ENCODE assay signal across 16 cellular contexts in the genomic region with DNA sequence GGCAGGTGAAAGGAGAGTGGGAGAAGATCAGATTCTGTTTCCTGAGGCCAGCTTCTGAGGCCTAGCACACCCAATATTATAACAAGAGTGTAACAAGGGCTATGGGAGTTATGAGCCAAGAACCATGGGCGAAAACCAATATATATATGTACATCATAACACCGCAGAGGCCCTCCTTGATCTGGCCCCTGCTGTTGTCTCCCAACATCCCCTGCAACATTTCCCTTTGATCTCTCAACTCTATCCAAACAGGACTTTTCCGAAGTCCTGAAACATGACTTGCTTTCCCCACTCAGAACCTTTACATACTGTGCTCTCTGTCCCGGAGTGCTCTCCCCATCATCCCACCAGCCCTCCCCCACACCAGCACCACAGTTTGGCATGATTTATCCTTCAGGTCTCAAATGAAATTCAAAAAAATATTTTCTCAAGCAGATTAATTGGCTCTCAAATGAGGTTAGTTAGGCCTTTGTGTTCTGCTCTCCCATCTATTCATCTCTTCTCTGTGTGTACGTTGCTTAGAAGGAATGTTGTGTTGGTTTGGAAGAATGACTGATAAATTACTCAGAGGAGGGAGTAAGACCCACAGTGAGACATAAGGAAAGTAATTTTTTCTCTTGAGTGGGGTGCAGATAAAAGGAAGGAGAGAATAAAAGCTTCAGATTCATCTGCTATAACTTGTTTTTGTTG. TPM values are rescaled to one million over a fixed set of nuclear protein-coding genes. Genes with fewer than 3 reads are reported as not detected.
DNase-seq lines count a peak whose midpoint lies in the region; ATAC-seq and TF ChIP-seq lines count a peak whose summit lies in the region.
"Had no signal": no experiment of that assay in that cellular context is flagged by ENCODE, and none has a peak within 500 bp of the region (broad histone marks: within the 10 kb centered on the region; RNA-seq: fewer than 3 reads in every experiment).

No MANE protein-coding gene starts in this region.

- no peaks in the 10 kb centered on the region for H3K4me1 ChIP-seq in CD8-positive, alpha-beta T cell (ENCODE audit: insufficient read depth, low read length)
- H3K4me1 ChIP-seq: SJCRH30, testis had no signal

- no peaks in the 10 kb centered on the region for H3K36me3 ChIP-seq in CD8-positive, alpha-beta T cell (ENCODE audit: insufficient read depth, low read length)
- H3K36me3 ChIP-seq: SJCRH30 had no signal

- in situ Hi-C loops in ACHN (cut with HindIII; ENCODE audit: low pct_ligation_motif_present, low pct_unique_long_range_greater_than_20kb, low sequenced_read_pairs): no loop called here

- no peaks in the 10 kb centered on the region for H3K9me3 Mint-ChIP-seq in CD8-positive, alpha-beta T cell
- H3K9me3 Mint-ChIP-seq: central memory CD8-positive, alpha-beta T cell had no signal

- H3K27ac ChIP-seq in CD8-positive, alpha-beta T cell (ENCODE audit: low read depth, low read length): no peak overlapping the region
- H3K27ac ChIP-seq: SJCRH30, testis had no signal

- no peaks in the 10 kb centered on the region for H3K9me3 ChIP-seq in CD8-positive, alpha-beta T cell (ENCODE audit: low read length)
- H3K9me3 ChIP-seq: SJCRH30, testis had no signal

- H3K4me3 Mint-ChIP-seq in CD8-positive, alpha-beta T cell: no peak overlapping the region
- H3K4me3 Mint-ChIP-seq: central memory CD8-positive, alpha-beta T cell had no signal

- H3K27ac Mint-ChIP-seq in CD8-positive, alpha-beta T cell: no peak overlapping the region

- CTCF ChIA-PET in CD8-positive, alpha-beta T cell (lab: Charles Lee): no interaction called here

- no peak for TF ChIP-seq CTCF in CD8-positive, alpha-beta T cell (IDR thresholded peaks at IDR 0.05)

- POLR2A ChIA-PET in CD8-positive, alpha-beta T cell (lab: Charles Lee): no interaction called here

- peaks cover 2% of the 10 kb centered on the region for H3K27me3 Mint-ChIP-seq in CD8-positive, alpha-beta T cell (ENCODE audit: low read depth)
- H3K27me3 Mint-ChIP-seq: central memory CD8-positive, alpha-beta T cell had no signal

- H3K4me3 ChIP-seq in CD8-positive, alpha-beta T cell (ENCODE audit: low read depth, low read length): no peak overlapping the region
- H3K4me3 ChIP-seq: SJCRH30, testis had no signal

- intact Hi-C loops in CD8-positive, alpha-beta T cell (cut with DNase I, micrococcal nuclease): no loop called here

- no peaks in the 10 kb centered on the region for H3K27me3 ChIP-seq in CD8-positive, alpha-beta T cell (ENCODE audit: insufficient read depth, low read length)
- H3K27me3 ChIP-seq: SJCRH30, testis had no signal

- H3K4me1 Mint-ChIP-seq in CD8-positive, alpha-beta T cell (ENCODE audit: low read depth): no peaks in the 10 kb centered on the region
- H3K4me1 Mint-ChIP-seq: central memory CD8-positive, alpha-beta T cell had no signal

- no peaks in the 10 kb centered on the region for H3K36me3 Mint-ChIP-seq in CD8-positive, alpha-beta T cell

- no peak for ATAC-seq in CD8-positive, alpha-beta T cell
- ATAC-seq in GM19467 (IDR thresholded peaks at IDR 0.05; ENCODE audit: unreplicated experiment) (no peak), GM21619 (IDR thresholded peaks at IDR 0.05; ENCODE audit: unreplicated experiment) (no peak)

- DNase-seq in ACHN (peak; percentile 61), HK-2 (ENCODE audit: unreplicated experiment) (peak; percentile 42), astrocyte of the hippocampus (ENCODE audit: low read depth, low spot score) (peak; percentile 78), kidney tubule cell (ENCODE audit: low spot score) (peak; percentile 81), NCI-H82 (lab: John Stamatoyannopoulos, UW) (no peak)
- no peak for DNase-seq in CD8-positive, alpha-beta T cell
- DNase-seq: activated CD8-positive, alpha-beta memory T cell treated with anti-CD3 and anti-CD28 coated beads for 24 hours; activated gamma-delta T cell; NCI-H1930; NCI-H774; occipital lobe; testis had no signal

RNA-seq across cellular contexts. Expression of gene MOSPD1, which starts 17.6 kb away (rescaled TPM):
- 1 to 10 TPM; 4.9 to 5.7 TPM for total RNA-seq in CD8-positive, alpha-beta T cell

RNA-seq across cellular contexts. Expression of gene SMIM10, which starts 58.1 kb away (rescaled TPM):
- not detected for total RNA-seq in CD8-positive, alpha-beta T cell
- total RNA-seq: SJCRH30 had no signal

Comparison
In these comparisons a context has a peak if more than half of its experiments do, and no peak if none do; other contexts are left out.
1. DNase-seq: peak in ACHN (single experiment), HK-2 (single experiment), astrocyte of the hippocampus (single experiment) and kidney tubule cell (single experiment); none in CD8-positive, alpha-beta T cell (0 of 7) and NCI-H82 (single experiment).